22 cellular contexts compared by ENCODE assay signal in genomic region chr6:53723331-53723730, GRCh38. TPM values are rescaled to one million over a fixed set of nuclear protein-coding genes. Genes with fewer than 3 reads are reported as not detected.
"Had no signal": no experiment of that assay in that cellular context is flagged by ENCODE, and none has a peak within 500 bp of the region (broad histone marks: within the 10 kb centered on the region; RNA-seq: fewer than 3 reads in every experiment).

No MANE protein-coding gene starts in this region.

- ATAC-seq: left lung; naive thymus-derived CD8-positive, alpha-beta T cell had no signal

- H3K27me3 ChIP-seq: esophagus muscularis mucosa, hepatocyte, neural progenitor cell had no signal

- H3K27ac ChIP-seq: coronary artery, esophagus muscularis mucosa, hepatocyte, left lung, neural progenitor cell, spleen, thoracic aorta had no signal

- H3K4me3 Mint-ChIP-seq: activated naive CD4-positive, alpha-beta T cell treated with anti-CD3 and anti-CD28 coated beads for 36 hours; mesothelial cell of epicardium; naive thymus-derived CD8-positive, alpha-beta T cell; neural progenitor cell; T-helper 2 cell treated with Interferon-gamma antibody and Interleukin-4, amounts not matched to agents 5 μg/mL and 100 μg/mL, for 36 hours had no signal

- H3K27ac Mint-ChIP-seq: activated naive CD4-positive, alpha-beta T cell treated with anti-CD3 and anti-CD28 coated beads for 36 hours; naive thymus-derived CD8-positive, alpha-beta T cell; neural progenitor cell; progenitor cell of endocrine pancreas; T-helper 2 cell treated with Interferon-gamma antibody and Interleukin-4, amounts not matched to agents 5 μg/mL and 100 μg/mL, for 36 hours had no signal

- DNase-seq: activated CD4-positive, alpha-beta T cell treated with anti-CD3 and anti-CD28 coated beads for 4 hours; activated CD4-positive, alpha-beta T cell treated with anti-CD3 and anti-CD28 coated beads, Interleukin-2, amount 50 U/mL, for 48 hours; activated CD4-positive, CD25-positive, alpha-beta regulatory T cell; activated naive CD4-positive, alpha-beta T cell treated with anti-CD3 and anti-CD28 coated beads for 36 hours; activated T-cell treated with anti-CD3 and anti-CD28 coated beads, Interleukin-2, amount 50 U/mL, for 48 hours; amygdala; cerebellar nuclear complex; glutamatergic neuron; kidney glomerular epithelial cell; left lung; naive thymus-derived CD8-positive, alpha-beta T cell; spleen; stimulated activated CD4-positive, alpha-beta T cell treated with anti-CD3 and anti-CD28 coated beads, Interleukin-4, amount 100 ng/mL, for 1 hour; stimulated activated naive CD4-positive, alpha-beta T cell treated with Interleukin-2 at 50 U/mL for 16 hours had no signal

- H3K36me3 ChIP-seq: esophagus muscularis mucosa, left lung, neural progenitor cell, spleen, thoracic aorta had no signal

- H3K36me3 Mint-ChIP-seq: naive thymus-derived CD8-positive, alpha-beta T cell; neural progenitor cell had no signal

- H3K4me3 ChIP-seq: coronary artery, esophagus muscularis mucosa, hepatocyte, left lung, neural progenitor cell, spleen, thoracic aorta had no signal

- H3K9me3 Mint-ChIP-seq: activated naive CD4-positive, alpha-beta T cell treated with anti-CD3 and anti-CD28 coated beads for 36 hours; mesothelial cell of epicardium; naive thymus-derived CD8-positive, alpha-beta T cell; neural progenitor cell; T-helper 2 cell treated with Interferon-gamma antibody and Interleukin-4, amounts not matched to agents 5 μg/mL and 100 μg/mL, for 36 hours had no signal

- H3K9me3 ChIP-seq: esophagus muscularis mucosa, left lung, spleen, thoracic aorta had no signal

RNA-seq across cellular contexts. Expression of gene KLHL31, which starts 57.8 kb away (rescaled TPM):
- polyA plus RNA-seq: naive thymus-derived CD8-positive, alpha-beta T cell had no signal
